ENCODE assay signal across 38 cellular contexts in the genomic region with DNA sequence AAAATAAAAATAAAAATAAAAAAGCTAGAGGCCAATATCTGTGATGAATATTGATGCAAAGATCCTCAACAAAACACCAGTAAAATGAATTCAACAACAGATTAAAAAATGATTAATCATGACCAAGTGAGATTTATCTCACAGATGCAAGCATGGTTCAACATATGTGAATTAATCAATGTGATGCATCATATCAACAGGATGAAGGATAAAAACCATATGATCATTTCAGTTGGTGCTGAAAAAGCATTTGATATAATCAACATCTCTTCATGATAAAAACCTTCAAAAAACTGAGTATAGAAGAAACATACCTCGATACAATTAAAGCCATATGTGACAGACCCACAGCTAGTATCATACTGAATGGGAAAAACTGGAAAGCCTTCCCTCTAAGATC.
"Had no signal": no experiment of that assay in that cellular context is flagged by ENCODE, and none has a peak within 500 bp of the region (broad histone marks: within the 10 kb centered on the region; RNA-seq: fewer than 3 reads in every experiment).

No MANE protein-coding gene starts in this region.

- H3K27me3 ChIP-seq: ascending aorta, cardiac muscle cell had no signal

- H3K36me3 ChIP-seq: ascending aorta, cardiac muscle cell had no signal

- FAIRE-seq: bronchial epithelial cell, TTC549 had no signal

- H3K4me1 Mint-ChIP-seq: activated B cell treated with CpG ODN at 0.5 μM for 24 hours; activated CD4-positive, alpha-beta memory T cell treated with anti-CD3 and anti-CD28 coated beads, Interleukin-2, amount 10 ng/mL, durations not matched to agents 7 days and 5 days; activated CD4-positive, alpha-beta T cell treated with anti-CD3 and anti-CD28 coated beads, Interleukin-2, amount 10 ng/mL, durations not matched to agents 24 days and 14 days; activated CD8-positive, alpha-beta memory T cell treated with anti-CD3 and anti-CD28 coated beads, Interleukin-2, amount 10 ng/mL, durations not matched to agents 7 days and 5 days; activated naive CD4-positive, alpha-beta T cell treated with anti-CD3 and anti-CD28 coated beads, Interleukin-2, amount 10 ng/mL, durations not matched to agents 7 days and 5 days; activated naive CD4-positive, alpha-beta T cell treated with anti-CD3 and anti-CD28 coated beads, Interleukin-2, amount 50 U/mL, for 24 hours; activated naive CD8-positive, alpha-beta T cell treated with anti-CD3 and anti-CD28 coated beads, Interleukin-2, amount 10 ng/mL, durations not matched to agents 7 days and 5 days; activated naive CD8-positive, alpha-beta T cell treated with anti-CD3 and anti-CD28 coated beads, Interleukin-2, amount 50 U/mL, for 24 hours; brain; central memory CD8-positive, alpha-beta T cell had no signal

- DNase-seq: activated B cell treated with CpG ODN at 0.5 μM for 24 hours; activated CD4-positive, alpha-beta memory T cell treated with anti-CD3 and anti-CD28 coated beads, Interleukin-2, amount 10 ng/mL, durations not matched to agents 7 days and 5 days; activated CD4-positive, alpha-beta T cell treated with anti-CD3 and anti-CD28 coated beads for 4 hours; activated CD4-positive, alpha-beta T cell treated with anti-CD3 and anti-CD28 coated beads, Interleukin-2, amount 10 ng/mL, durations not matched to agents 24 days and 14 days; activated CD4-positive, alpha-beta T cell treated with anti-CD3 and anti-CD28 coated beads, Interleukin-2, amount 50 U/mL, for 1 hour; activated CD4-positive, alpha-beta T cell treated with anti-CD3 and anti-CD28 coated beads, Interleukin-2, amount 50 U/mL, for 4 hours; activated CD4-positive, CD25-positive, alpha-beta regulatory T cell treated with anti-CD3 and anti-CD28 coated beads, Interleukin-2, amount 50 U/mL, for 72 hours; activated CD8-positive, alpha-beta memory T cell treated with anti-CD3 and anti-CD28 coated beads for 24 hours; activated CD8-positive, alpha-beta memory T cell treated with anti-CD3 and anti-CD28 coated beads, Interleukin-2, amount 10 ng/mL, durations not matched to agents 7 days and 5 days; activated CD8-positive, alpha-beta memory T cell treated with anti-CD3 and anti-CD28 coated beads, Interleukin-2, amount 50 U/mL, for 48 hours; activated CD8-positive, alpha-beta T cell treated with anti-CD3 and anti-CD28 coated beads, Interleukin-2, amount 10 ng/mL, durations not matched to agents 7 days and 5 days; activated effector memory CD4-positive, alpha-beta T cell treated with Interleukin-2 at 50 U/mL for 16 hours; activated gamma-delta T cell; activated naive CD4-positive, alpha-beta T cell treated with anti-CD3 and anti-CD28 coated beads, Interleukin-2, amount 10 ng/mL, durations not matched to agents 7 days and 5 days; activated naive CD4-positive, alpha-beta T cell treated with Interleukin-2 at 50 U/mL for 16 hours; activated naive CD8-positive, alpha-beta T cell treated with anti-CD3 and anti-CD28 coated beads, Interleukin-2, amount 10 ng/mL, durations not matched to agents 7 days and 5 days; activated naive CD8-positive, alpha-beta T cell treated with anti-CD3 and anti-CD28 coated beads, Interleukin-2, amount 50 U/mL, for 24 hours; activated T-cell treated with anti-CD3 and anti-CD28 coated beads, Interleukin-2, amount 50 U/mL, for 24 hours; activated T-cell treated with anti-CD3 and anti-CD28 coated beads, Interleukin-2, amount 50 U/mL, for 48 hours; amygdala; anterior cingulate cortex; caudate nucleus; cerebellar nuclear complex; T-helper 1 cell; T-helper 2 cell; T-helper 9 cell had no signal

- H3K27ac ChIP-seq: ascending aorta, cardiac muscle cell, VCaP had no signal

- H3K4me3 ChIP-seq: ascending aorta, cardiac muscle cell had no signal

- H3K4me1 ChIP-seq: ascending aorta had no signal

- H3K27me3 Mint-ChIP-seq: activated naive CD4-positive, alpha-beta T cell treated with anti-CD3 and anti-CD28 coated beads, Interleukin-2, amount 10 ng/mL, durations not matched to agents 7 days and 5 days; activated naive CD4-positive, alpha-beta T cell treated with anti-CD3 and anti-CD28 coated beads, Interleukin-2, amount 50 U/mL, for 24 hours; activated naive CD8-positive, alpha-beta T cell had no signal

- H3K36me3 Mint-ChIP-seq: activated CD8-positive, alpha-beta memory T cell treated with anti-CD3 and anti-CD28 coated beads, Interleukin-2, amount 10 ng/mL, durations not matched to agents 7 days and 5 days; activated naive CD4-positive, alpha-beta T cell treated with anti-CD3 and anti-CD28 coated beads, Interleukin-2, amount 10 ng/mL, durations not matched to agents 7 days and 5 days; activated naive CD4-positive, alpha-beta T cell treated with anti-CD3 and anti-CD28 coated beads, Interleukin-2, amount 50 U/mL, for 24 hours; activated naive CD8-positive, alpha-beta T cell; activated naive CD8-positive, alpha-beta T cell treated with anti-CD3 and anti-CD28 coated beads, Interleukin-2, amount 10 ng/mL, durations not matched to agents 7 days and 5 days; brain had no signal

- H3K4me3 Mint-ChIP-seq: activated B cell treated with CpG ODN at 0.5 μM for 24 hours; activated CD4-positive, alpha-beta memory T cell treated with anti-CD3 and anti-CD28 coated beads, Interleukin-2, amount 10 ng/mL, durations not matched to agents 7 days and 5 days; activated CD4-positive, alpha-beta T cell treated with anti-CD3 and anti-CD28 coated beads, Interleukin-2, amount 10 ng/mL, durations not matched to agents 24 days and 14 days; activated CD8-positive, alpha-beta memory T cell treated with anti-CD3 and anti-CD28 coated beads, Interleukin-2, amount 10 ng/mL, durations not matched to agents 7 days and 5 days; activated CD8-positive, alpha-beta T cell treated with anti-CD3 and anti-CD28 coated beads, Interleukin-2, amount 10 ng/mL, durations not matched to agents 7 days and 5 days; activated naive CD4-positive, alpha-beta T cell treated with anti-CD3 and anti-CD28 coated beads, Interleukin-2, amount 10 ng/mL, durations not matched to agents 7 days and 5 days; activated naive CD4-positive, alpha-beta T cell treated with anti-CD3 and anti-CD28 coated beads, Interleukin-2, amount 50 U/mL, for 24 hours; activated naive CD8-positive, alpha-beta T cell; activated naive CD8-positive, alpha-beta T cell treated with anti-CD3 and anti-CD28 coated beads, Interleukin-2, amount 10 ng/mL, durations not matched to agents 7 days and 5 days; activated naive CD8-positive, alpha-beta T cell treated with anti-CD3 and anti-CD28 coated beads, Interleukin-2, amount 50 U/mL, for 24 hours; activated T-cell treated with anti-CD3 and anti-CD28 coated beads, Interleukin-2, amount 50 U/mL, for 24 hours; brain; central memory CD8-positive, alpha-beta T cell; T-helper 1 cell treated with Interleukin-12 subunit alpha and Interleukin-12 subunit beta and Interleukin-4 antibody, amounts not matched to agents 30 μg/mL and 1 μg/mL, for 36 hours; T-helper 2 cell treated with Interferon-gamma antibody and Interleukin-4, amounts not matched to agents 5 μg/mL and 100 μg/mL, for 36 hours had no signal

- H3K9me3 Mint-ChIP-seq: activated B cell treated with CpG ODN at 0.5 μM for 24 hours; activated CD4-positive, alpha-beta memory T cell treated with anti-CD3 and anti-CD28 coated beads, Interleukin-2, amount 10 ng/mL, durations not matched to agents 7 days and 5 days; activated naive CD4-positive, alpha-beta T cell treated with anti-CD3 and anti-CD28 coated beads, Interleukin-2, amount 10 ng/mL, durations not matched to agents 7 days and 5 days; activated naive CD4-positive, alpha-beta T cell treated with anti-CD3 and anti-CD28 coated beads, Interleukin-2, amount 50 U/mL, for 24 hours; activated naive CD8-positive, alpha-beta T cell treated with anti-CD3 and anti-CD28 coated beads, Interleukin-2, amount 10 ng/mL, durations not matched to agents 7 days and 5 days; activated naive CD8-positive, alpha-beta T cell treated with anti-CD3 and anti-CD28 coated beads, Interleukin-2, amount 50 U/mL, for 24 hours; activated T-cell treated with anti-CD3 and anti-CD28 coated beads, Interleukin-2, amount 50 U/mL, for 24 hours; activated T-helper 2 cell treated with anti-CD3 and anti-CD28 coated beads, Interferon-gamma antibody, Interleukin-2, Interleukin-4, amounts not matched to agents 10 μg/mL and 5 μg/mL and 100 μg/mL, durations not matched to agents 14 hours and 24 hours and 36 hours; central memory CD8-positive, alpha-beta T cell; T-helper 1 cell treated with Interleukin-12 subunit alpha and Interleukin-12 subunit beta and Interleukin-4 antibody, amounts not matched to agents 30 μg/mL and 1 μg/mL, for 36 hours; T-helper 2 cell treated with Interferon-gamma antibody and Interleukin-4, amounts not matched to agents 5 μg/mL and 100 μg/mL, for 36 hours had no signal

- ATAC-seq: activated CD8-positive, alpha-beta memory T cell treated with anti-CD3 and anti-CD28 coated beads, Interleukin-2, amount 10 ng/mL, durations not matched to agents 7 days and 5 days; activated CD8-positive, alpha-beta T cell treated with anti-CD3 and anti-CD28 coated beads, Interleukin-2, amount 10 ng/mL, durations not matched to agents 7 days and 5 days; activated naive CD8-positive, alpha-beta T cell treated with anti-CD3 and anti-CD28 coated beads, Interleukin-2, amount 50 U/mL, for 24 hours had no signal

- H3K27ac Mint-ChIP-seq: activated B cell treated with CpG ODN at 0.5 μM for 24 hours; activated CD4-positive, alpha-beta memory T cell treated with anti-CD3 and anti-CD28 coated beads, Interleukin-2, amount 10 ng/mL, durations not matched to agents 7 days and 5 days; activated CD4-positive, alpha-beta T cell treated with anti-CD3 and anti-CD28 coated beads, Interleukin-2, amount 10 ng/mL, durations not matched to agents 24 days and 14 days; activated CD8-positive, alpha-beta memory T cell treated with anti-CD3 and anti-CD28 coated beads, Interleukin-2, amount 10 ng/mL, durations not matched to agents 7 days and 5 days; activated CD8-positive, alpha-beta T cell treated with anti-CD3 and anti-CD28 coated beads, Interleukin-2, amount 10 ng/mL, durations not matched to agents 7 days and 5 days; activated naive CD4-positive, alpha-beta T cell treated with anti-CD3 and anti-CD28 coated beads, Interleukin-2, amount 10 ng/mL, durations not matched to agents 7 days and 5 days; activated naive CD4-positive, alpha-beta T cell treated with anti-CD3 and anti-CD28 coated beads, Interleukin-2, amount 50 U/mL, for 24 hours; activated naive CD8-positive, alpha-beta T cell; activated naive CD8-positive, alpha-beta T cell treated with anti-CD3 and anti-CD28 coated beads, Interleukin-2, amount 10 ng/mL, durations not matched to agents 7 days and 5 days; activated naive CD8-positive, alpha-beta T cell treated with anti-CD3 and anti-CD28 coated beads, Interleukin-2, amount 50 U/mL, for 24 hours; activated T-cell treated with anti-CD3 and anti-CD28 coated beads, Interleukin-2, amount 50 U/mL, for 24 hours; activated T-helper 2 cell treated with anti-CD3 and anti-CD28 coated beads, Interferon-gamma antibody, Interleukin-2, Interleukin-4, amounts not matched to agents 10 μg/mL and 5 μg/mL and 100 μg/mL, durations not matched to agents 14 hours and 24 hours and 36 hours; brain; T-helper 1 cell treated with Interleukin-12 subunit alpha and Interleukin-12 subunit beta and Interleukin-4 antibody, amounts not matched to agents 30 μg/mL and 1 μg/mL, for 36 hours; T-helper 2 cell treated with Interferon-gamma antibody and Interleukin-4, amounts not matched to agents 5 μg/mL and 100 μg/mL, for 36 hours had no signal
